Comparison of ENCODE assay signal across 8 cellular contexts in genomic region chr13:25954080-25954479, GRCh38.
DNase-seq lines count a peak whose midpoint lies in the region; ATAC-seq, FAIRE-seq and TF ChIP-seq lines count a peak whose summit lies in the region.
"Not testable (repeated sequence)": the region's sequence is repeated elsewhere in the genome, so short reads cannot be mapped to it uniquely, and the experiment has no call there.

No MANE protein-coding gene starts in this region.

- H3K9me3 Mint-ChIP-seq in CD4-positive, alpha-beta memory T cell, result peaks cover 0 to 17% (median 6%) of the 10 kb centered on the region in 8 donors
- not testable (repeated sequence) for H3K9me3 Mint-ChIP-seq in activated CD4-positive, alpha-beta T cell treated with anti-CD3 and anti-CD28 coated beads, Interleukin-2, amount 10 ng/mL, durations not matched to agents 7 days and 5 days; activated T-cell treated with anti-CD3 and anti-CD28 coated beads, Interleukin-2, amount 50 U/mL, for 24 hours

- not testable (repeated sequence) for TF ChIP-seq POLR2A in A549 (IDR thresholded peaks at IDR 0.05; ENCODE audit: low read length)

- not testable (repeated sequence) for TF ChIP-seq RAD21 in A549 (conservative IDR thresholded peaks at IDR 0.05 in 1 of 2, IDR thresholded peaks at IDR 0.05 in 1 of 2)

- not testable (repeated sequence) for H3K4me3 ChIP-seq in A549; CD4-positive, alpha-beta memory T cell (ENCODE audit: low read length in 2 of 2); PC-3 (ENCODE audit: low read length); bronchial epithelial cell (ENCODE audit: low read depth, low read length)

- H3K36me3 ChIP-seq in CD4-positive, alpha-beta memory T cell (ENCODE audit: insufficient read depth, low read length); KOPT-K1 (ENCODE audit: insufficient read depth, low read length); PC-3 (ENCODE audit: low read depth, low read length); bronchial epithelial cell (ENCODE audit: control insufficient read depth, insufficient read depth, low read length): not testable (repeated sequence)

- BruUV-seq in PC-3 (replicated peaks; lab: Mats Ljungman, UMichigan), result not testable (repeated sequence)

- H3K79me2 ChIP-seq in PC-3 (ENCODE audit: low read length), result not testable (repeated sequence)

- 0 out of 3 replicates have a peak overlapping the region, but pooled peaks have one; percentile 23 for H3K4me2 ChIP-seq in A549
- peak overlapping the region; percentile 28; the same call in 1 of the 2 replicates for H3K4me2 ChIP-seq in PC-3 (ENCODE audit: low read length)

- not testable (repeated sequence) for H3K27ac ChIP-seq in A549; CD4-positive, alpha-beta memory T cell (ENCODE audit: low read depth, low read length); PC-3 (ENCODE audit: low read length)
- peak overlapping the region; percentile 62 for H3K27ac ChIP-seq in KOPT-K1 (ENCODE audit: low read depth, low read length, poor library complexity, severe bottlenecking)

- TF ChIP-seq EP300 in A549 (IDR thresholded peaks at IDR 0.05), result not testable (repeated sequence)

- CTCF ChIA-PET in A549 (lab: Yijun Ruan, JAX); PC-3 (lab: Charles Lee): not testable (repeated sequence)
- CTCF ChIA-PET in CD4-positive, alpha-beta memory T cell (lab: Charles Lee; ENCODE audit: partially characterized antibody), result interaction anchor here (1.0 to 1.3 kb wide), 2 partner anchors 11 to 125 kb away, joined by 4 read pairs; no protein-coding TSS in a partner anchor
- CTCF ChIA-PET in activated CD4-positive, alpha-beta T cell treated with anti-CD3 and anti-CD28 coated beads, Interleukin-2, amount 10 ng/mL, durations not matched to agents 7 days and 5 days (lab: Charles Lee), result interaction anchor here (0.7 kb wide), 1 partner anchor 145 kb away, joined by 3 read pairs; no protein-coding TSS in a partner anchor

- H3K4me1 ChIP-seq in A549, result not testable (repeated sequence)
- H3K4me1 ChIP-seq in CD4-positive, alpha-beta memory T cell (ENCODE audit: insufficient read depth, low read length), result peaks cover 23% of the 10 kb centered on the region
- H3K4me1 ChIP-seq in PC-3 (ENCODE audit: insufficient read depth, low read length), result peaks cover 33% of the 10 kb centered on the region

- H3K27me3 Mint-ChIP-seq in CD4-positive, alpha-beta memory T cell; activated CD4-positive, alpha-beta T cell treated with anti-CD3 and anti-CD28 coated beads, Interleukin-2, amount 10 ng/mL, durations not matched to agents 7 days and 5 days; activated T-cell treated with anti-CD3 and anti-CD28 coated beads, Interleukin-2, amount 50 U/mL, for 24 hours: not testable (repeated sequence)

- H3K27ac Mint-ChIP-seq in CD4-positive, alpha-beta memory T cell, result peak overlapping the region in 3 of 7 donors; percentile 7 to 71 (median 47)
- H3K27ac Mint-ChIP-seq in activated CD4-positive, alpha-beta T cell treated with anti-CD3 and anti-CD28 coated beads, Interleukin-2, amount 10 ng/mL, durations not matched to agents 7 days and 5 days, result peak overlapping the region; percentile 14
- H3K27ac Mint-ChIP-seq in activated T-cell treated with anti-CD3 and anti-CD28 coated beads, Interleukin-2, amount 50 U/mL, for 24 hours, result peak overlapping the region; percentile 6

- not testable (repeated sequence) for H3K36me3 Mint-ChIP-seq in CD4-positive, alpha-beta memory T cell; activated CD4-positive, alpha-beta T cell treated with anti-CD3 and anti-CD28 coated beads, Interleukin-2, amount 10 ng/mL, durations not matched to agents 7 days and 5 days (ENCODE audit: low read depth); activated T-cell treated with anti-CD3 and anti-CD28 coated beads, Interleukin-2, amount 50 U/mL, for 24 hours (ENCODE audit: low read depth)

- POLR2A ChIA-PET in A549 (lab: Yijun Ruan, JAX); activated CD4-positive, alpha-beta T cell treated with anti-CD3 and anti-CD28 coated beads, Interleukin-2, amount 10 ng/mL, durations not matched to agents 7 days and 5 days (lab: Charles Lee): not testable (repeated sequence)
- POLR2A ChIA-PET in CD4-positive, alpha-beta memory T cell (lab: Charles Lee; ENCODE audit: partially characterized antibody), result interaction anchor here (1.0 to 2.5 kb wide), 5 partner anchors 18 to 66 kb away, joined by 3 to 13 read pairs (median 4); no protein-coding TSS in a partner anchor
- POLR2A ChIA-PET in PC-3 (lab: Charles Lee; ENCODE audit: unreplicated experiment), result interaction anchor here (0.6 to 0.9 kb wide), 2 partner anchors 11 to 93 kb away, joined by 3 to 4 read pairs; no protein-coding TSS in a partner anchor

- intact Hi-C loops in CD4-positive, alpha-beta memory T cell (cut with micrococcal nuclease), result loop anchor here (5.0 kb wide), 1 partner anchor 52 kb away; no protein-coding TSS in a partner anchor
- intact Hi-C loops in PC-3 (cut with micrococcal nuclease), result not testable (repeated sequence)

- not testable (repeated sequence) for FAIRE-seq in A549 (lab: Jason Lieb, UNC); bronchial epithelial cell (lab: Jason Lieb, UNC)

- not testable (repeated sequence) for ATAC-seq in A549
- peak; percentile 55; the same call in 1 of the 2 replicates for ATAC-seq in PC-3

- not testable (repeated sequence) for H4K20me1 ChIP-seq in PC-3 (ENCODE audit: low read length)

- peak overlapping the region; percentile 42; the same call in 1 of the 2 replicates for H2AFZ ChIP-seq in PC-3 (ENCODE audit: low read length)

- not testable (repeated sequence) for H3F3A ChIP-seq in PC-3 (ENCODE audit: low read length, unreplicated experiment)

- H3K9me3 ChIP-seq in A549; CD4-positive, alpha-beta memory T cell (ENCODE audit: control insufficient read depth in 1 of 2, low read length in 2 of 2); KOPT-K1 (ENCODE audit: insufficient read depth, low read length, poor library complexity, severe bottlenecking); PC-3 (ENCODE audit: low read length): not testable (repeated sequence)

- not testable (repeated sequence) for DNase-seq in A549 (ENCODE audit: low read depth in 1 of 2, low spot score in 1 of 2); activated CD4-positive, alpha-beta T cell treated with anti-CD3 and anti-CD28 coated beads, Interleukin-2, amount 10 ng/mL, durations not matched to agents 7 days and 5 days; activated T-cell treated with anti-CD3 and anti-CD28 coated beads, Interleukin-2, amount 50 U/mL, for 24 hours
- DNase-seq in CD4-positive, alpha-beta memory T cell, result peak in 1 of 5 donors; percentile 19
- DNase-seq in DMS153 (lab: John Stamatoyannopoulos, UW) (peak; percentile 4), PC-3 (peak; percentile 42), bronchial epithelial cell (ENCODE audit: low read depth) (peak; percentile 15)

- H3K27me3 ChIP-seq in CD4-positive, alpha-beta memory T cell (ENCODE audit: insufficient read depth, low read length); PC-3 (ENCODE audit: low read length); bronchial epithelial cell (ENCODE audit: control insufficient read depth, insufficient read depth, low read length): not testable (repeated sequence)

- WGBS in A549 (ENCODE audit: missing lambda C conversion rate), result no CpG with 5 or more reads among the region's 5 CpGs

- H3K9ac ChIP-seq in PC-3 (ENCODE audit: low read length), result not testable (repeated sequence)

- not testable (repeated sequence) for TF ChIP-seq CTCF in A549 (IDR thresholded peaks at IDR 0.05); PC-3 (conservative IDR thresholded peaks at IDR 0.05; ENCODE audit: low read depth, low read length); bronchial epithelial cell (IDR thresholded peaks at IDR 0.05; ENCODE audit: insufficient read depth, low read length, severe bottlenecking)

- H3K4me1 Mint-ChIP-seq in CD4-positive, alpha-beta memory T cell, result peaks cover 8 to 36% (median 18%) of the 10 kb centered on the region in 4 donors
- peaks cover 16% of the 10 kb centered on the region for H3K4me1 Mint-ChIP-seq in activated CD4-positive, alpha-beta T cell treated with anti-CD3 and anti-CD28 coated beads, Interleukin-2, amount 10 ng/mL, durations not matched to agents 7 days and 5 days
- H3K4me1 Mint-ChIP-seq in activated T-cell treated with anti-CD3 and anti-CD28 coated beads, Interleukin-2, amount 50 U/mL, for 24 hours (ENCODE audit: low read depth), result peaks cover 28% of the 10 kb centered on the region

- peak overlapping the region in 5 of 8 donors; percentile 21 to 50 (median 43) for H3K4me3 Mint-ChIP-seq in CD4-positive, alpha-beta memory T cell
- not testable (repeated sequence) for H3K4me3 Mint-ChIP-seq in activated CD4-positive, alpha-beta T cell treated with anti-CD3 and anti-CD28 coated beads, Interleukin-2, amount 10 ng/mL, durations not matched to agents 7 days and 5 days; activated T-cell treated with anti-CD3 and anti-CD28 coated beads, Interleukin-2, amount 50 U/mL, for 24 hours

- H3K9me2 ChIP-seq in PC-3 (replicated peaks; ENCODE audit: low read length), result not testable (repeated sequence)
